ENCODE assay signal across 15 cellular contexts in genomic region chr10:118868618-118869017, GRCh38.
"Had no signal": no experiment of that assay in that cellular context is flagged by ENCODE, and none has a peak within 500 bp of the region (broad histone marks: within the 10 kb centered on the region; RNA-seq: fewer than 3 reads in every experiment).

No MANE protein-coding gene starts in this region.

- H3K9me3 Mint-ChIP-seq: activated CD4-positive, alpha-beta memory T cell treated with anti-CD3 and anti-CD28 coated beads for 36 hours; activated naive CD8-positive, alpha-beta T cell treated with anti-CD3 and anti-CD28 coated beads, Interleukin-2, amount 10 ng/mL, durations not matched to agents 7 days and 5 days; activated T-helper 1 cell treated with anti-CD3 and anti-CD28 coated beads, Interleukin-12 subunit alpha, Interleukin-12 subunit beta, Interleukin-2, Interleukin-4 antibody, amounts not matched to agents 30 ng/mL and 10 ng/mL and 1 ng/mL, durations not matched to agents 14 hours and 24 hours and 36 hours; central memory CD8-positive, alpha-beta T cell; T-helper 1 cell treated with Interleukin-12 subunit alpha and Interleukin-12 subunit beta and Interleukin-4 antibody, amounts not matched to agents 30 μg/mL and 1 μg/mL, for 36 hours had no signal

- H3K4me1 Mint-ChIP-seq: activated naive CD8-positive, alpha-beta T cell treated with anti-CD3 and anti-CD28 coated beads, Interleukin-2, amount 10 ng/mL, durations not matched to agents 7 days and 5 days; central memory CD8-positive, alpha-beta T cell; stimulated activated naive B cell treated with anti-CD40 and anti-IgM and Interleukin-4, amounts not matched to agents 10 μg/mL and 1 μg/mL and 100 μg/mL, for 72 hours had no signal

- H3K36me3 ChIP-seq: left lung, sigmoid colon, spleen had no signal

- DNase-seq: activated CD4-positive, alpha-beta memory T cell treated with anti-CD3 and anti-CD28 coated beads for 36 hours; activated naive CD8-positive, alpha-beta T cell treated with anti-CD3 and anti-CD28 coated beads, Interleukin-2, amount 10 ng/mL, durations not matched to agents 7 days and 5 days; activated T-cell treated with anti-CD3 and anti-CD28 coated beads for 4 hours; hypothalamus; left lung; nephron progenitor cell; sigmoid colon; spleen; stimulated activated CD4-positive, alpha-beta T cell treated with anti-CD3 and anti-CD28 coated beads, Interleukin-4, amount 100 ng/mL, for 4 hours; stimulated activated naive B cell treated with anti-CD40 and anti-IgM and Interleukin-4, amounts not matched to agents 10 μg/mL and 1 μg/mL and 100 μg/mL, for 72 hours had no signal

- ATAC-seq: left lung; stimulated activated naive B cell treated with anti-CD40 and anti-IgM and Interleukin-4, amounts not matched to agents 10 μg/mL and 1 μg/mL and 100 μg/mL, for 72 hours had no signal

- H3K27ac ChIP-seq: coronary artery, left lung, sigmoid colon, spleen had no signal

- H3K4me3 Mint-ChIP-seq: activated CD4-positive, alpha-beta memory T cell treated with anti-CD3 and anti-CD28 coated beads for 36 hours; activated naive CD8-positive, alpha-beta T cell treated with anti-CD3 and anti-CD28 coated beads, Interleukin-2, amount 10 ng/mL, durations not matched to agents 7 days and 5 days; activated T-helper 1 cell treated with anti-CD3 and anti-CD28 coated beads, Interleukin-12 subunit alpha, Interleukin-12 subunit beta, Interleukin-2, Interleukin-4 antibody, amounts not matched to agents 30 ng/mL and 10 ng/mL and 1 ng/mL, durations not matched to agents 14 hours and 24 hours and 36 hours; brain; central memory CD8-positive, alpha-beta T cell; nephron progenitor cell; stimulated activated naive B cell treated with anti-CD40 and anti-IgM and Interleukin-4, amounts not matched to agents 10 μg/mL and 1 μg/mL and 100 μg/mL, for 72 hours; T-helper 1 cell treated with Interleukin-12 subunit alpha and Interleukin-12 subunit beta and Interleukin-4 antibody, amounts not matched to agents 30 μg/mL and 1 μg/mL, for 36 hours had no signal

- H3K27ac Mint-ChIP-seq: activated CD4-positive, alpha-beta memory T cell treated with anti-CD3 and anti-CD28 coated beads for 36 hours; activated naive CD8-positive, alpha-beta T cell treated with anti-CD3 and anti-CD28 coated beads, Interleukin-2, amount 10 ng/mL, durations not matched to agents 7 days and 5 days; activated T-helper 1 cell treated with anti-CD3 and anti-CD28 coated beads, Interleukin-12 subunit alpha, Interleukin-12 subunit beta, Interleukin-2, Interleukin-4 antibody, amounts not matched to agents 30 ng/mL and 10 ng/mL and 1 ng/mL, durations not matched to agents 14 hours and 24 hours and 36 hours; brain; nephron progenitor cell; stimulated activated naive B cell treated with anti-CD40 and anti-IgM and Interleukin-4, amounts not matched to agents 10 μg/mL and 1 μg/mL and 100 μg/mL, for 72 hours; T-helper 1 cell treated with Interleukin-12 subunit alpha and Interleukin-12 subunit beta and Interleukin-4 antibody, amounts not matched to agents 30 μg/mL and 1 μg/mL, for 36 hours had no signal

- H3K4me3 ChIP-seq: coronary artery, left lung, sigmoid colon, spleen had no signal

- H3K9me3 ChIP-seq: left lung, sigmoid colon, spleen had no signal

- H3K27me3 ChIP-seq: left lung, sigmoid colon, spleen had no signal

- H3K36me3 Mint-ChIP-seq: activated CD4-positive, alpha-beta memory T cell treated with anti-CD3 and anti-CD28 coated beads for 36 hours; activated naive CD8-positive, alpha-beta T cell treated with anti-CD3 and anti-CD28 coated beads, Interleukin-2, amount 10 ng/mL, durations not matched to agents 7 days and 5 days; brain; stimulated activated naive B cell treated with anti-CD40 and anti-IgM and Interleukin-4, amounts not matched to agents 10 μg/mL and 1 μg/mL and 100 μg/mL, for 72 hours had no signal
